8 cellular contexts compared by ENCODE assay signal in genomic region chrX:46544527-46544926, GRCh38. TPM values are rescaled to one million over a fixed set of nuclear protein-coding genes. Genes with fewer than 3 reads are reported as not detected.
A peak's percentile ranks its signal among the peaks of the same experiment; 100 is the strongest.
DNase-seq lines count a peak whose midpoint lies in the region; ATAC-seq and TF ChIP-seq lines count a peak whose summit lies in the region.
"Not testable (repeated sequence)": the region's sequence is repeated elsewhere in the genome, so short reads cannot be mapped to it uniquely, and the experiment has no call there.

No MANE protein-coding gene starts in this region.

- H3K36me3 ChIP-seq in DND-41 (ENCODE audit: insufficient read depth, low read length): peaks cover 18% of the 10 kb centered on the region
- H3K36me3 ChIP-seq in Loucy (ENCODE audit: insufficient read depth, low read length); fibroblast of lung (ENCODE audit: control insufficient read depth, insufficient read depth, low read length); prostate gland; urinary bladder (ENCODE audit: insufficient read depth): not testable (repeated sequence)

- not testable (repeated sequence) for H3K9me2 ChIP-seq in Loucy (replicated peaks; ENCODE audit: low read depth, low read length)

- DNase-seq in DND-41; activated B cell treated with CpG ODN at 0.5 μM for 24 hours; fibroblast of lung (ENCODE audit: low read depth in 2 of 2); memory B cell (ENCODE audit: low spot score in 2 of 2); prostate gland (ENCODE audit: low spot score): not testable (repeated sequence)

- ATAC-seq in DND-41 (ENCODE audit: insufficient read depth, low read depth); activated B cell treated with CpG ODN at 0.5 μM for 24 hours (ENCODE audit: low read depth); memory B cell (ENCODE audit: low read depth): not testable (repeated sequence)

- H3K27me3 Mint-ChIP-seq in activated B cell treated with CpG ODN at 0.5 μM for 24 hours, brain, memory B cell: not testable (repeated sequence)

- not testable (repeated sequence) for TF ChIP-seq CTCF in DND-41 (IDR thresholded peaks at IDR 0.05; ENCODE audit: borderline replicate concordance, extremely low read depth, low read length, poor library complexity, severe bottlenecking); Loucy (conservative IDR thresholded peaks at IDR 0.05; ENCODE audit: low read length); activated B cell treated with CpG ODN at 0.5 μM for 24 hours (IDR thresholded peaks at IDR 0.05); brain (conservative IDR thresholded peaks at IDR 0.05); fibroblast of lung (conservative IDR thresholded peaks at IDR 0.05 in 1 of 2, IDR thresholded peaks at IDR 0.05 in 1 of 2; ENCODE audit: low read depth in 1 of 2, low read length in 2 of 2); prostate gland (IDR thresholded peaks at IDR 0.05)

- H3K9me3 Mint-ChIP-seq in activated B cell treated with CpG ODN at 0.5 μM for 24 hours, memory B cell: not testable (repeated sequence)
- H3K9me3 Mint-ChIP-seq in brain: peaks cover 0 to 10% (median 0%) of the 10 kb centered on the region in 5 experiments

- 35% methylated on average over 7 of the region's 7 CpGs for WGBS in prostate gland
- 41% methylated on average over 7 of the region's 7 CpGs for WGBS in urinary bladder

- not testable (repeated sequence) for H3F3A ChIP-seq in Loucy (ENCODE audit: low read depth)

- POLR2A ChIA-PET in activated B cell treated with CpG ODN at 0.5 μM for 24 hours (lab: Charles Lee): interaction anchor here (1.2 kb wide), 1 partner anchor 28 kb away, joined by 7 read pairs; no protein-coding TSS in a partner anchor

- intact Hi-C loops in activated B cell treated with CpG ODN at 0.5 μM for 24 hours (cut with micrococcal nuclease); prostate gland (cut with DNase I): not testable (repeated sequence)

- H2AFZ ChIP-seq in DND-41 (ENCODE audit: low read depth, low read length): peak overlapping the region; percentile 87
- peak overlapping the region; percentile 62; the same call in 1 of the 2 replicates for H2AFZ ChIP-seq in Loucy (ENCODE audit: low read length)
- H2AFZ ChIP-seq in fibroblast of lung (ENCODE audit: low read length): not testable (repeated sequence)

- H4K20me1 ChIP-seq in DND-41 (ENCODE audit: insufficient read depth, low read length); fibroblast of lung (ENCODE audit: control insufficient read depth, extremely low read depth, insufficient read depth, low read length): not testable (repeated sequence)
- peaks cover 14% of the 10 kb centered on the region for H4K20me1 ChIP-seq in Loucy (ENCODE audit: insufficient read depth, low read length, poor library complexity, severe bottlenecking)

- H3K4me3 Mint-ChIP-seq in activated B cell treated with CpG ODN at 0.5 μM for 24 hours (peak overlapping the region; percentile 93), brain (peak overlapping the region; percentile 93 to 98 (median 95)), memory B cell (peak overlapping the region; percentile 96)

- CTCF ChIA-PET in activated B cell treated with CpG ODN at 0.5 μM for 24 hours (lab: Charles Lee): not testable (repeated sequence)

- H3K27me3 ChIP-seq in DND-41 (ENCODE audit: insufficient read depth, low read length, poor library complexity); Loucy (ENCODE audit: insufficient read depth, low read length, poor library complexity, severe bottlenecking); fibroblast of lung (ENCODE audit: control insufficient read depth, insufficient read depth, low read length); prostate gland (replicated peaks; ENCODE audit: insufficient read depth): not testable (repeated sequence)

- H3K4me3 ChIP-seq in DND-41 (ENCODE audit: low read depth in 1 of 2, low read length in 2 of 2) (peak overlapping the region; percentile 74 to 79; a peak in 3 of 4 replicates), Loucy (ENCODE audit: low read length, poor library complexity, severe bottlenecking) (peak overlapping the region; percentile 90), fibroblast of lung (replicated peaks in 1 of 4; ENCODE audit: control extremely low read depth in 1 of 4, insufficient read depth in 1 of 4, low read depth in 3 of 4, low read length in 4 of 4) (peak overlapping the region; percentile 68 to 82 (median 78)), prostate gland (peak overlapping the region; percentile 59 to 62), urinary bladder (ENCODE audit: low read depth, low read length) (peak overlapping the region; percentile 91)

- H3K79me2 ChIP-seq in DND-41 (ENCODE audit: insufficient read depth, low read length) (peaks cover 47% of the 10 kb centered on the region), Loucy (ENCODE audit: insufficient read depth, low read length) (peaks cover 50% of the 10 kb centered on the region), fibroblast of lung (ENCODE audit: control insufficient read depth, insufficient read depth, low read length) (peaks cover 30% of the 10 kb centered on the region)

- H3K4me1 ChIP-seq in DND-41 (ENCODE audit: insufficient read depth, low read length) (peaks cover 29% of the 10 kb centered on the region), Loucy (ENCODE audit: insufficient read depth, low read length, poor library complexity, severe bottlenecking) (peaks cover 20% of the 10 kb centered on the region)
- not testable (repeated sequence) for H3K4me1 ChIP-seq in fibroblast of lung (ENCODE audit: control insufficient read depth, extremely low read depth, insufficient read depth, low read length); prostate gland (replicated peaks); urinary bladder (ENCODE audit: insufficient read depth)

- H3K9me3 ChIP-seq in DND-41 (ENCODE audit: insufficient read depth, low read length, severe bottlenecking); Loucy (ENCODE audit: insufficient read depth, low read depth, low read length); fibroblast of lung (ENCODE audit: control insufficient read depth, insufficient read depth, low read depth, low read length); prostate gland: not testable (repeated sequence)

- H3K4me1 Mint-ChIP-seq in activated B cell treated with CpG ODN at 0.5 μM for 24 hours: peaks cover 30% of the 10 kb centered on the region
- H3K4me1 Mint-ChIP-seq in brain: peaks cover 34% of the 10 kb centered on the region
- H3K4me1 Mint-ChIP-seq in memory B cell: peaks cover 17% of the 10 kb centered on the region

- not testable (repeated sequence) for TF ChIP-seq POLR2A in prostate gland (IDR thresholded peaks at IDR 0.05)

- peak overlapping the region; percentile 88 for H3K9ac ChIP-seq in DND-41 (ENCODE audit: low read depth, low read length)
- peak overlapping the region; percentile 94 for H3K9ac ChIP-seq in Loucy (ENCODE audit: low read depth, low read length, poor library complexity, severe bottlenecking)
- H3K9ac ChIP-seq in fibroblast of lung (ENCODE audit: insufficient read depth, low read length): not testable (repeated sequence)

- H3K27ac ChIP-seq in DND-41 (ENCODE audit: low read length) (peak overlapping the region; percentile 89), fibroblast of lung (ENCODE audit: insufficient read depth, low read length) (peak overlapping the region; percentile 92), prostate gland (peak overlapping the region; percentile 72 to 77)
- not testable (repeated sequence) for H3K27ac ChIP-seq in urinary bladder (ENCODE audit: low read depth)

- H3K27ac Mint-ChIP-seq in activated B cell treated with CpG ODN at 0.5 μM for 24 hours (peak overlapping the region; percentile 94), brain (peak overlapping the region; percentile 94 to 98 (median 97)), memory B cell (peak overlapping the region; percentile 91)

- H3K36me3 Mint-ChIP-seq in activated B cell treated with CpG ODN at 0.5 μM for 24 hours (ENCODE audit: low read depth) (peaks cover 15% of the 10 kb centered on the region), brain (peaks cover 16% of the 10 kb centered on the region)
- not testable (repeated sequence) for H3K36me3 Mint-ChIP-seq in memory B cell

- H3K4me2 ChIP-seq in DND-41 (ENCODE audit: insufficient read depth, low read length) (peak overlapping the region; percentile 67), Loucy (ENCODE audit: low read depth, low read length, poor library complexity, severe bottlenecking) (peak overlapping the region; percentile 78), fibroblast of lung (ENCODE audit: extremely low read depth, insufficient read depth, low read length) (peak overlapping the region; percentile 64)

RNA-seq across cellular contexts. Expression of gene ZNF674, which starts 0.7 kb away (rescaled TPM):
- 1.6 and 2.3 TPM in 2 replicates for total RNA-seq in activated B cell treated with CpG ODN at 0.5 μM for 24 hours
- polyA plus RNA-seq in brain (ENCODE audit: insufficient read depth, low read depth, low replicate concordance): 0.83 TPM
- 6.9 and 8.3 TPM in 2 replicates for total RNA-seq in fibroblast of lung
- 1.8 and 3.2 TPM in 2 replicates for polyA plus RNA-seq in fibroblast of lung
- 1.1 and 1.7 TPM in 2 replicates for polyA plus RNA-seq in fibroblast of lung (2012)
- polyA minus RNA-seq in fibroblast of lung (ENCODE audit: low replicate concordance): 9.6 and 13.8 TPM in 2 replicates
- total RNA-seq in prostate gland: 1 to 10 TPM; 4.9 to 8.1 TPM
- 9.9 TPM for total RNA-seq in urinary bladder
- 1.7 TPM for polyA plus RNA-seq in urinary bladder

RNA-seq across cellular contexts. Expression of gene CHST7, which starts 29.0 kb away (rescaled TPM):
- total RNA-seq in activated B cell treated with CpG ODN at 0.5 μM for 24 hours: 6.3 and 7.5 TPM in 2 replicates
- 9.9 TPM for polyA plus RNA-seq in brain (ENCODE audit: insufficient read depth, low read depth, low replicate concordance)
- total RNA-seq in fibroblast of lung: 8.5 and 11.2 TPM in 2 replicates
- 2.8 and 3.7 TPM in 2 replicates for polyA plus RNA-seq in fibroblast of lung
- polyA plus RNA-seq in fibroblast of lung (2012): 6.3 and 6.7 TPM in 2 replicates
- 0.63 and 1.7 TPM in 2 replicates for polyA minus RNA-seq in fibroblast of lung (ENCODE audit: low replicate concordance)
- 10 to 100 TPM in 1 of 2 donors, 1 to 10 TPM in 1; 8.8 to 28.9 TPM for total RNA-seq in prostate gland
- 5.9 TPM for total RNA-seq in urinary bladder
- 12.2 TPM for polyA plus RNA-seq in urinary bladder
